ENCODE assay signal across 29 cellular contexts in genomic region chr18:8724452-8724851, GRCh38. TPM values are rescaled to one million over a fixed set of nuclear protein-coding genes. Genes with fewer than 3 reads are reported as not detected.
DNase-seq lines count a peak whose midpoint lies in the region; ATAC-seq and TF ChIP-seq lines count a peak whose summit lies in the region.
"Had no signal": no experiment of that assay in that cellular context is flagged by ENCODE, and none has a peak within 500 bp of the region (broad histone marks: within the 10 kb centered on the region; RNA-seq: fewer than 3 reads in every experiment).

No MANE protein-coding gene starts in this region.

- CTCF ChIA-PET in activated CD8-positive, alpha-beta memory T cell treated with anti-CD3 and anti-CD28 coated beads, Interleukin-2, amount 10 ng/mL, durations not matched to agents 7 days and 5 days (lab: Charles Lee), result no interaction called here

- H3K4me1 Mint-ChIP-seq in activated CD8-positive, alpha-beta memory T cell treated with anti-CD3 and anti-CD28 coated beads, Interleukin-2, amount 10 ng/mL, durations not matched to agents 7 days and 5 days, result peaks cover 1% of the 10 kb centered on the region
- H3K4me1 Mint-ChIP-seq: central memory CD8-positive, alpha-beta T cell; immature natural killer cell had no signal

- H3K9ac ChIP-seq in HUES64 (ENCODE audit: low read depth, low read length) (no peak overlapping the region), iPS-20b (ENCODE audit: low read depth, low read length) (peak overlapping the region; percentile 13; the same call in 1 of the 2 replicates)
- H3K9ac ChIP-seq: BLaER1 had no signal

- H3K27ac ChIP-seq in HUES64 (ENCODE audit: low read depth, low read length) (peak overlapping the region; percentile 2; the same call in 1 of the 2 replicates), RWPE2 (ENCODE audit: poor library complexity, severe bottlenecking) (peak overlapping the region; percentile 59), iPS-20b (ENCODE audit: low read length) (peak overlapping the region; percentile 71), right lobe of liver (no peak overlapping the region)
- H3K27ac ChIP-seq: BLaER1, vagina, WERI-Rb-1 had no signal

- TF ChIP-seq CTCF in RWPE2 (IDR thresholded peaks at IDR 0.05; ENCODE audit: poor library complexity, severe bottlenecking), result no peak
- TF ChIP-seq CTCF in right lobe of liver (IDR thresholded peaks at IDR 0.05), result no peak

- ATAC-seq in RWPE2 (ENCODE audit: low read depth) (peak; percentile 82), right lobe of liver (no peak)
- ATAC-seq in activated CD8-positive, alpha-beta memory T cell treated with anti-CD3 and anti-CD28 coated beads, Interleukin-2, amount 10 ng/mL, durations not matched to agents 7 days and 5 days, result no peak
- ATAC-seq: activated naive CD4-positive, alpha-beta T cell treated with anti-CD3 and anti-CD28 coated beads, Interleukin-2, amount 50 U/mL, for 72 hours; heart left ventricle; left lobe of liver; stimulated activated naive B cell treated with anti-CD40 and anti-IgM and Interleukin-4, amounts not matched to agents 10 μg/mL and 1 μg/mL and 100 μg/mL, for 72 hours had no signal

- TF ChIP-seq POLR2A in right lobe of liver (IDR thresholded peaks at IDR 0.05), result no peak

- peak; percentile 63 for DNase-seq in ELF-1 (ENCODE audit: low read depth, low spot score)
- DNase-seq in RWPE2 (ENCODE audit: low spot score), result no peak
- no peak for DNase-seq in right lobe of liver
- DNase-seq in NCI-H446 (lab: John Stamatoyannopoulos, UW), result no peak
- no peak for DNase-seq in activated CD4-positive, alpha-beta T cell treated with anti-CD3 and anti-CD28 coated beads for 4 hours
- DNase-seq in activated CD8-positive, alpha-beta memory T cell treated with anti-CD3 and anti-CD28 coated beads, Interleukin-2, amount 10 ng/mL, durations not matched to agents 7 days and 5 days, result no peak
- DNase-seq: ACHN; activated CD8-positive, alpha-beta memory T cell treated with anti-CD3 and anti-CD28 coated beads, Interleukin-2, amount 50 U/mL, for 4 hours; anterior cingulate cortex; COR-L47; DMS79; heart left ventricle; immature natural killer cell; NCI-H1092; NCI-H2081; NCI-H524 treated with DMSO at 0.1 percent for 48 hours; nucleus accumbens; Right ventricle myocardium superior; stimulated activated CD4-positive, alpha-beta T cell treated with anti-CD3 and anti-CD28 coated beads, Interleukin-4, amount 100 ng/mL, for 1 hour; stimulated activated naive B cell treated with anti-CD40 and anti-IgM and Interleukin-4, amounts not matched to agents 10 μg/mL and 1 μg/mL and 100 μg/mL, for 72 hours; WERI-Rb-1 had no signal

- H3K9me3 ChIP-seq in HUES64 (ENCODE audit: insufficient read depth, low read depth, low read length), result peaks cover 3% of the 10 kb centered on the region; the same call in 1 of the 2 replicates
- H3K9me3 ChIP-seq in RWPE2 (ENCODE audit: severe bottlenecking), result no peaks in the 10 kb centered on the region
- H3K9me3 ChIP-seq in iPS-20b (ENCODE audit: insufficient read depth, low read depth, low read length), result no peaks in the 10 kb centered on the region; the same call in 1 of the 2 replicates
- no peaks in the 10 kb centered on the region for H3K9me3 ChIP-seq in right lobe of liver
- H3K9me3 ChIP-seq: heart left ventricle, vagina had no signal

- H3K27me3 ChIP-seq in HUES64 (ENCODE audit: insufficient read depth, low read length) (no peaks in the 10 kb centered on the region), RWPE2 (ENCODE audit: insufficient read depth, poor library complexity, severe bottlenecking) (no peaks in the 10 kb centered on the region), iPS-20b (ENCODE audit: insufficient read depth, low read length) (no peaks in the 10 kb centered on the region), right lobe of liver (no peaks in the 10 kb centered on the region)
- H3K27me3 ChIP-seq: BLaER1, heart left ventricle, vagina had no signal

- peaks cover 2% of the 10 kb centered on the region for H3K27me3 Mint-ChIP-seq in activated CD8-positive, alpha-beta memory T cell treated with anti-CD3 and anti-CD28 coated beads, Interleukin-2, amount 10 ng/mL, durations not matched to agents 7 days and 5 days
- H3K27me3 Mint-ChIP-seq: central memory CD8-positive, alpha-beta T cell; stimulated activated naive B cell treated with anti-CD40 and anti-IgM and Interleukin-4, amounts not matched to agents 10 μg/mL and 1 μg/mL and 100 μg/mL, for 72 hours had no signal

- no peak overlapping the region for H3K27ac Mint-ChIP-seq in activated CD8-positive, alpha-beta memory T cell treated with anti-CD3 and anti-CD28 coated beads, Interleukin-2, amount 10 ng/mL, durations not matched to agents 7 days and 5 days
- H3K27ac Mint-ChIP-seq: activated naive CD4-positive, alpha-beta T cell treated with anti-CD3 and anti-CD28 coated beads, Interleukin-2, amount 50 U/mL, for 72 hours; activated T-helper 2 cell treated with anti-CD3 and anti-CD28 coated beads, Interferon-gamma antibody, Interleukin-2, Interleukin-4, amounts not matched to agents 10 μg/mL and 5 μg/mL and 100 μg/mL, durations not matched to agents 14 hours and 24 hours and 36 hours; immature natural killer cell; stimulated activated naive B cell treated with anti-CD40 and anti-IgM and Interleukin-4, amounts not matched to agents 10 μg/mL and 1 μg/mL and 100 μg/mL, for 72 hours had no signal

- intact Hi-C loops in right lobe of liver (cut with DNase I), result no loop called here

- WGBS in HUES64, result 44% methylated on average over 6 of the region's 6 CpGs
- WGBS in right lobe of liver (ENCODE audit: insufficient coverage, low coverage, low lambda C conversion rate, missing lambda C conversion rate), result 86% methylated on average over 6 of the region's 6 CpGs

- H3K4me3 ChIP-seq in HUES64 (ENCODE audit: low read length), result no peak overlapping the region
- H3K4me3 ChIP-seq in RWPE2 (ENCODE audit: severe bottlenecking), result no peak overlapping the region
- H3K4me3 ChIP-seq in iPS-20b (ENCODE audit: low read length), result no peak overlapping the region
- H3K4me3 ChIP-seq in right lobe of liver, result no peak overlapping the region
- H3K4me3 ChIP-seq: BLaER1, heart left ventricle, vagina had no signal

- no peak overlapping the region for H3K4me3 Mint-ChIP-seq in activated CD8-positive, alpha-beta memory T cell treated with anti-CD3 and anti-CD28 coated beads, Interleukin-2, amount 10 ng/mL, durations not matched to agents 7 days and 5 days
- H3K4me3 Mint-ChIP-seq: central memory CD8-positive, alpha-beta T cell; immature natural killer cell; stimulated activated naive B cell treated with anti-CD40 and anti-IgM and Interleukin-4, amounts not matched to agents 10 μg/mL and 1 μg/mL and 100 μg/mL, for 72 hours had no signal

- H3K36me3 Mint-ChIP-seq in activated CD8-positive, alpha-beta memory T cell treated with anti-CD3 and anti-CD28 coated beads, Interleukin-2, amount 10 ng/mL, durations not matched to agents 7 days and 5 days, result no peaks in the 10 kb centered on the region
- H3K36me3 Mint-ChIP-seq: activated naive CD4-positive, alpha-beta T cell treated with anti-CD3 and anti-CD28 coated beads, Interleukin-2, amount 50 U/mL, for 72 hours; immature natural killer cell had no signal

- peaks cover 2% of the 10 kb centered on the region for H3K9me3 Mint-ChIP-seq in activated CD8-positive, alpha-beta memory T cell treated with anti-CD3 and anti-CD28 coated beads, Interleukin-2, amount 10 ng/mL, durations not matched to agents 7 days and 5 days (ENCODE audit: low read depth)
- H3K9me3 Mint-ChIP-seq: activated naive CD4-positive, alpha-beta T cell treated with anti-CD3 and anti-CD28 coated beads, Interleukin-2, amount 50 U/mL, for 72 hours; activated T-helper 2 cell treated with anti-CD3 and anti-CD28 coated beads, Interferon-gamma antibody, Interleukin-2, Interleukin-4, amounts not matched to agents 10 μg/mL and 5 μg/mL and 100 μg/mL, durations not matched to agents 14 hours and 24 hours and 36 hours; central memory CD8-positive, alpha-beta T cell; immature natural killer cell; stimulated activated naive B cell treated with anti-CD40 and anti-IgM and Interleukin-4, amounts not matched to agents 10 μg/mL and 1 μg/mL and 100 μg/mL, for 72 hours had no signal

- H3K4me1 ChIP-seq in HUES64 (ENCODE audit: insufficient read depth, low read length) (peaks cover 23% of the 10 kb centered on the region), RWPE2 (ENCODE audit: insufficient read depth, poor library complexity, severe bottlenecking) (peaks cover 21% of the 10 kb centered on the region), iPS-20b (ENCODE audit: insufficient read depth, low read length) (peaks cover 23% of the 10 kb centered on the region), right lobe of liver (no peaks in the 10 kb centered on the region)
- H3K4me1 ChIP-seq: vagina had no signal

- H3K36me3 ChIP-seq in HUES64 (ENCODE audit: insufficient read depth, low read length) (peaks cover 54% of the 10 kb centered on the region), RWPE2 (ENCODE audit: low read depth) (peaks cover 54% of the 10 kb centered on the region), iPS-20b (ENCODE audit: insufficient read depth, low read depth, low read length) (peaks cover 23% of the 10 kb centered on the region), right lobe of liver (no peaks in the 10 kb centered on the region)
- H3K36me3 ChIP-seq: vagina had no signal

RNA-seq across cellular contexts. Expression of gene MTCL1, which starts 19.1 kb away (rescaled TPM):
- polyA plus RNA-seq in HUES64 (2013, experiment 1 of 2), result 21.1 TPM
- polyA plus RNA-seq in HUES64 (2013, experiment 2 of 2), result 18.8 TPM
- total RNA-seq in right lobe of liver, result 1 to 10 TPM; 1.4 to 7.4 (median 3.6) TPM
- total RNA-seq in activated CD8-positive, alpha-beta memory T cell treated with anti-CD3 and anti-CD28 coated beads, Interleukin-2, amount 10 ng/mL, durations not matched to agents 7 days and 5 days, result under 1 TPM; 0.41 to 0.59 TPM
- polyA plus RNA-seq: immature natural killer cell had no signal

Comparison
In these comparisons a context has a peak if more than half of its experiments do, and no peak if none do; other contexts are left out.
1. H3K27ac ChIP-seq: peak in HUES64 (single experiment), RWPE2 (single experiment) and iPS-20b (single experiment); none in right lobe of liver (0 of 3).